In genomic region chr20:2839732-2840137, GRCh38 we compare ENCODE assay signal across 9 cellular contexts. TPM values are rescaled to one million over a fixed set of nuclear protein-coding genes. Genes with fewer than 3 reads are reported as not detected.
A peak's percentile ranks its signal among the peaks of the same experiment; 100 is the strongest.
DNase-seq lines count a peak whose midpoint lies in the region; ATAC-seq, FAIRE-seq and TF ChIP-seq lines count a peak whose summit lies in the region.
"Had no signal": no experiment of that assay in that cellular context is flagged by ENCODE, and none has a peak within 500 bp of the region (broad histone marks: within the 10 kb centered on the region; RNA-seq: fewer than 3 reads in every experiment).

No MANE protein-coding gene starts in this region.

- H3K27me3 Mint-ChIP-seq in activated naive CD8-positive, alpha-beta T cell treated with anti-CD3 and anti-CD28 coated beads, Interleukin-2, amount 10 ng/mL, durations not matched to agents 7 days and 5 days: no peaks in the 10 kb centered on the region

- H3K27ac ChIP-seq in HepG2 (ENCODE audit: extremely low read length, insufficient read depth, low read length): no peak overlapping the region
- H3K27ac ChIP-seq in suprapubic skin: peak overlapping the region; percentile 86

- no peak for TF ChIP-seq CTCF in HepG2 (CRISPR knock-in tag; IDR thresholded peaks at IDR 0.05)
- TF ChIP-seq CTCF in suprapubic skin (IDR thresholded peaks at IDR 0.05): no peak

- TF ChIP-seq POLR2A in HepG2 (IDR thresholded peaks at IDR 0.05; ENCODE audit: insufficient read depth in 1 of 2, low read depth in 2 of 2, low read length in 2 of 2) (no peak), suprapubic skin (IDR thresholded peaks at IDR 0.05) (no peak)

- peak overlapping the region; percentile 77 for H3K4me2 ChIP-seq in HepG2 (ENCODE audit: low read depth, low read length)

- no peak for TF ChIP-seq RAD21 in HepG2 (CRISPR knock-in tag; IDR thresholded peaks at IDR 0.05)

- no peak for FAIRE-seq in HepG2 (lab: Jason Lieb, UNC)

- peaks cover 16% of the 10 kb centered on the region for H3K4me1 Mint-ChIP-seq in activated naive CD8-positive, alpha-beta T cell treated with anti-CD3 and anti-CD28 coated beads, Interleukin-2, amount 10 ng/mL, durations not matched to agents 7 days and 5 days

- BruUV-seq in HepG2 (replicated peaks; lab: Mats Ljungman, UMichigan): no TSS peak

- intact Hi-C loops in HepG2 (cut with micrococcal nuclease; ENCODE audit: unreplicated experiment): no loop called here

- peak overlapping the region; percentile 88 for H3K9ac ChIP-seq in HepG2 (ENCODE audit: insufficient read depth, low read depth, low read length)

- in situ Hi-C loops in HepG2 (cut with HindIII; ENCODE audit: extremely low pct_ligation_motif_present, low pct_unique_long_range_greater_than_20kb): loop anchor here (10.0 kb wide), 1 partner anchor 85 kb away; no protein-coding TSS in a partner anchor

- ATAC-seq in activated CD4-positive, CD25-positive, alpha-beta regulatory T cell treated with anti-CD3 and anti-CD28 coated beads, Interleukin-2, amount 50 U/mL, for 24 hours: no peak
- no peak for ATAC-seq in activated naive CD8-positive, alpha-beta T cell treated with anti-CD3 and anti-CD28 coated beads, Interleukin-2, amount 10 ng/mL, durations not matched to agents 7 days and 5 days (ENCODE audit: low read depth)
- ATAC-seq in HepG2: no peak
- no peak for ATAC-seq in GM19452 (IDR thresholded peaks at IDR 0.05; ENCODE audit: unreplicated experiment)

- DNase-seq in activated CD4-positive, CD25-positive, alpha-beta regulatory T cell treated with anti-CD3 and anti-CD28 coated beads, Interleukin-2, amount 50 U/mL, for 72 hours: peak; percentile 42
- DNase-seq in activated naive CD8-positive, alpha-beta T cell treated with anti-CD3 and anti-CD28 coated beads, Interleukin-2, amount 10 ng/mL, durations not matched to agents 7 days and 5 days: no peak
- DNase-seq in HepG2 (ENCODE audit: low spot score) (no peak), suprapubic skin (ENCODE audit: low spot score in 2 of 2) (no peak), SKM-1 (lab: John Stamatoyannopoulos, UW; ENCODE audit: unreplicated experiment) (no peak), NCI-H2171 (lab: John Stamatoyannopoulos, UW) (no peak)

- peaks cover 40% of the 10 kb centered on the region for H3K4me1 ChIP-seq in HepG2 (ENCODE audit: insufficient read depth, low read length)
- peaks cover 20% of the 10 kb centered on the region for H3K4me1 ChIP-seq in suprapubic skin

- H3K4me3 Mint-ChIP-seq in activated naive CD8-positive, alpha-beta T cell treated with anti-CD3 and anti-CD28 coated beads, Interleukin-2, amount 10 ng/mL, durations not matched to agents 7 days and 5 days: peak overlapping the region; percentile 46

- POLR2A ChIA-PET in activated naive CD8-positive, alpha-beta T cell treated with anti-CD3 and anti-CD28 coated beads, Interleukin-2, amount 10 ng/mL, durations not matched to agents 7 days and 5 days (lab: Charles Lee): interaction anchor here (0.6 to 2.4 kb wide), 7 partner anchors 10 to 187 kb away, joined by 3 to 15 read pairs (median 7); partner anchors contain the start of genes NOP56 and PTPRA
- POLR2A ChIA-PET in HepG2 (lab: Yijun Ruan, JAX): interaction anchor here (1.0 to 1.9 kb wide), 7 partner anchors 9 to 206 kb away, joined by 3 to 12 read pairs (median 6); partner anchors contain the start of genes MRPS26 and PTPRA

- no peaks in the 10 kb centered on the region; a peak in 1 of 5 replicates for H3K27me3 ChIP-seq in HepG2 (ENCODE audit: control insufficient read depth in 1 of 2, insufficient read depth in 2 of 2, low read length in 2 of 2)
- H3K27me3 ChIP-seq in suprapubic skin: no peaks in the 10 kb centered on the region

- H3K4me3 ChIP-seq in HepG2 (replicated peaks in 1 of 3; ENCODE audit: insufficient read depth in 1 of 3, low read depth in 2 of 3, low read length in 3 of 3) (peak overlapping the region; percentile 71 to 97 (median 74)), suprapubic skin (peak overlapping the region; percentile 96)

- H3K9me3 Mint-ChIP-seq in activated naive CD8-positive, alpha-beta T cell treated with anti-CD3 and anti-CD28 coated beads, Interleukin-2, amount 10 ng/mL, durations not matched to agents 7 days and 5 days: no peaks in the 10 kb centered on the region

- H3K79me2 ChIP-seq in HepG2 (ENCODE audit: insufficient read depth, low read length): peaks cover 8% of the 10 kb centered on the region

- H3K27ac Mint-ChIP-seq in activated naive CD8-positive, alpha-beta T cell treated with anti-CD3 and anti-CD28 coated beads, Interleukin-2, amount 10 ng/mL, durations not matched to agents 7 days and 5 days: peak overlapping the region; percentile 83

- H3K36me3 Mint-ChIP-seq in activated naive CD8-positive, alpha-beta T cell treated with anti-CD3 and anti-CD28 coated beads, Interleukin-2, amount 10 ng/mL, durations not matched to agents 7 days and 5 days: peaks cover 15% of the 10 kb centered on the region

- no peaks in the 10 kb centered on the region for H4K20me1 ChIP-seq in HepG2 (ENCODE audit: insufficient read depth, low read length)

- no peak for TF ChIP-seq EP300 in HepG2 (IDR thresholded peaks at IDR 0.05; ENCODE audit: low read depth in 2 of 2, low read length in 2 of 2)
- no peak for TF ChIP-seq EP300 in HepG2 (CRISPR knock-in tag; IDR thresholded peaks at IDR 0.05; ENCODE audit: borderline replicate concordance)
- no peak for TF ChIP-seq EP300 in suprapubic skin (IDR thresholded peaks at IDR 0.05)

- H3K9me3 ChIP-seq in HepG2 (ENCODE audit: low read length) (no peaks in the 10 kb centered on the region), suprapubic skin (no peaks in the 10 kb centered on the region)

- CTCF ChIA-PET in HepG2 (lab: Yijun Ruan, JAX; ENCODE audit: low intra/inter-chr PET ratio, low total read pairs): no interaction called here

- WGBS in HepG2 (ENCODE audit: low lambda C conversion rate): 95% methylated on average over 21 of the region's 21 CpGs
- 82% methylated on average over 16 of the region's 21 CpGs for WGBS in suprapubic skin

- no peak overlapping the region for H2AFZ ChIP-seq in HepG2 (ENCODE audit: low read length)

- H3K36me3 ChIP-seq in HepG2 (replicated peaks in 1 of 2; ENCODE audit: control insufficient read depth in 1 of 2, insufficient read depth in 2 of 2, low read length in 2 of 2) (peaks cover 4 to 11% of the 10 kb centered on the region in 2 experiments; a peak in 3 of 5 replicates), suprapubic skin (peaks cover 12% of the 10 kb centered on the region)

RNA-seq across cellular contexts. Expression of gene PCED1A, which starts 0.7 kb away (rescaled TPM):
- total RNA-seq in activated naive CD8-positive, alpha-beta T cell treated with anti-CD3 and anti-CD28 coated beads, Interleukin-2, amount 10 ng/mL, durations not matched to agents 7 days and 5 days: 10 to 100 TPM; 39.9 to 43.3 TPM
- total RNA-seq in HepG2 (2016; rRNA removed; fragmentation: Illumina TruSeq; extraction: Trizol) (12.6 and 40.1 TPM in 2 replicates), suprapubic skin (10 to 100 TPM in 3 of 4 donors, 1 to 10 TPM in 1; 8.0 to 31.1 (median 19.4) TPM)
- total RNA-seq in HepG2 (2016; cell fraction: cytosol; rRNA removed; fragmentation: Illumina TruSeq; extraction: Trizol; ENCODE audit: low read depth): 15.8 and 19.1 TPM in 2 replicates
- 12.7 and 43.6 TPM in 2 replicates for total RNA-seq in HepG2 (2016; cell fraction: insoluble cytoplasmic fraction; rRNA removed; fragmentation: Illumina TruSeq; extraction: Trizol)
- total RNA-seq in HepG2 (2016; cell fraction: membrane; rRNA removed; fragmentation: Illumina TruSeq; extraction: Trizol): 25.5 and 30.3 TPM in 2 replicates
- total RNA-seq in HepG2 (2016; cell fraction: nucleus; rRNA removed; fragmentation: Illumina TruSeq; extraction: Trizol): 50.5 and 56.6 TPM in 2 replicates
- 84.2 and 92.3 TPM in 2 replicates for polyA plus RNA-seq in HepG2 (2011; rRNA removed)
- polyA plus RNA-seq in HepG2 (2011; cell fraction: cytosol; rRNA removed): 34.6 and 52.7 TPM in 2 replicates
- 548 and 651 TPM in 2 replicates for polyA plus RNA-seq in HepG2 (2011; cell fraction: nucleus; rRNA removed)
- polyA plus RNA-seq in HepG2 (2012): 37.5 and 47.0 TPM in 2 replicates
- polyA plus RNA-seq in HepG2 (2016; cell fraction: cytosol; fragmentation: Illumina TruSeq; extraction: Trizol; ENCODE audit: low read depth): 15.4 and 16.6 TPM in 2 replicates
- polyA plus RNA-seq in HepG2 (2016; cell fraction: insoluble cytoplasmic fraction; fragmentation: Illumina TruSeq; extraction: Trizol; ENCODE audit: low read depth): 13.1 and 14.6 TPM in 2 replicates
- polyA plus RNA-seq in HepG2 (2016; cell fraction: membrane; fragmentation: Illumina TruSeq; extraction: Trizol; ENCODE audit: low read depth): 23.9 and 27.4 TPM in 2 replicates
- polyA plus RNA-seq in HepG2 (2016; cell fraction: nucleus; fragmentation: Illumina TruSeq; extraction: Trizol; ENCODE audit: insufficient read depth, low read depth): 129 TPM in 2 replicates
- polyA minus RNA-seq in HepG2 (2011; rRNA and poly(A)+ RNA removed; ENCODE audit: low replicate concordance): 12.5 and 33.7 TPM in 2 replicates
- polyA minus RNA-seq in HepG2 (2011; cell fraction: cytosol; rRNA and poly(A)+ RNA removed): 9.0 and 9.2 TPM in 2 replicates
- 45.2 and 51.7 TPM in 2 replicates for polyA minus RNA-seq in HepG2 (2011; cell fraction: nucleus; rRNA and poly(A)+ RNA removed)

RNA-seq across cellular contexts. Expression of gene VPS16, which starts 0.8 kb away (rescaled TPM):
- total RNA-seq in activated naive CD8-positive, alpha-beta T cell treated with anti-CD3 and anti-CD28 coated beads, Interleukin-2, amount 10 ng/mL, durations not matched to agents 7 days and 5 days: 10 to 100 TPM; 54.6 to 56.7 TPM
- total RNA-seq in HepG2 (2016; rRNA removed; fragmentation: Illumina TruSeq; extraction: Trizol): 27.6 and 35.4 TPM in 2 replicates
- 5.8 and 7.1 TPM in 2 replicates for total RNA-seq in HepG2 (2016; cell fraction: cytosol; rRNA removed; fragmentation: Illumina TruSeq; extraction: Trizol; ENCODE audit: low read depth)
- 28.5 and 36.0 TPM in 2 replicates for total RNA-seq in HepG2 (2016; cell fraction: insoluble cytoplasmic fraction; rRNA removed; fragmentation: Illumina TruSeq; extraction: Trizol)
- total RNA-seq in HepG2 (2016; cell fraction: membrane; rRNA removed; fragmentation: Illumina TruSeq; extraction: Trizol): 7.1 and 7.2 TPM in 2 replicates
- total RNA-seq in HepG2 (2016; cell fraction: nucleus; rRNA removed; fragmentation: Illumina TruSeq; extraction: Trizol): 36.6 and 39.6 TPM in 2 replicates
- 34.2 and 44.0 TPM in 2 replicates for polyA plus RNA-seq in HepG2 (2011; rRNA removed)
- 21.5 and 23.3 TPM in 2 replicates for polyA plus RNA-seq in HepG2 (2011; cell fraction: cytosol; rRNA removed)
- polyA plus RNA-seq in HepG2 (2011; cell fraction: nucleus; rRNA removed): 216 and 253 TPM in 2 replicates
- 26.0 and 31.8 TPM in 2 replicates for polyA plus RNA-seq in HepG2 (2012)
- polyA plus RNA-seq in HepG2 (2016; cell fraction: cytosol; fragmentation: Illumina TruSeq; extraction: Trizol; ENCODE audit: low read depth): 3.7 and 4.5 TPM in 2 replicates
- 22.7 and 23.3 TPM in 2 replicates for polyA plus RNA-seq in HepG2 (2016; cell fraction: insoluble cytoplasmic fraction; fragmentation: Illumina TruSeq; extraction: Trizol; ENCODE audit: low read depth)
- polyA plus RNA-seq in HepG2 (2016; cell fraction: membrane; fragmentation: Illumina TruSeq; extraction: Trizol; ENCODE audit: low read depth): 4.4 and 5.8 TPM in 2 replicates
- 85.0 and 94.6 TPM in 2 replicates for polyA plus RNA-seq in HepG2 (2016; cell fraction: nucleus; fragmentation: Illumina TruSeq; extraction: Trizol; ENCODE audit: insufficient read depth, low read depth)
- polyA minus RNA-seq in HepG2 (2011; rRNA and poly(A)+ RNA removed; ENCODE audit: low replicate concordance): 26.6 and 68.4 TPM in 2 replicates
- 14.9 and 18.9 TPM in 2 replicates for polyA minus RNA-seq in HepG2 (2011; cell fraction: cytosol; rRNA and poly(A)+ RNA removed)
- 34.0 and 43.6 TPM in 2 replicates for polyA minus RNA-seq in HepG2 (2011; cell fraction: nucleus; rRNA and poly(A)+ RNA removed)
- 10 to 100 TPM; 35.7 to 37.4 (median 36.1) TPM for total RNA-seq in suprapubic skin

RNA-seq across cellular contexts. Expression of gene TMEM239, which starts 23.6 kb away (rescaled TPM):
- total RNA-seq in activated naive CD8-positive, alpha-beta T cell treated with anti-CD3 and anti-CD28 coated beads, Interleukin-2, amount 10 ng/mL, durations not matched to agents 7 days and 5 days: not detected
- total RNA-seq in HepG2 (2016; rRNA removed; fragmentation: Illumina TruSeq; extraction: Trizol): not detected in 2 replicates
- total RNA-seq in HepG2 (2016; cell fraction: cytosol; rRNA removed; fragmentation: Illumina TruSeq; extraction: Trizol; ENCODE audit: low read depth): not detected in 2 replicates
- not detected in 2 replicates for total RNA-seq in HepG2 (2016; cell fraction: insoluble cytoplasmic fraction; rRNA removed; fragmentation: Illumina TruSeq; extraction: Trizol)
- total RNA-seq in HepG2 (2016; cell fraction: membrane; rRNA removed; fragmentation: Illumina TruSeq; extraction: Trizol): not detected in 2 replicates
- total RNA-seq in HepG2 (2016; cell fraction: nucleus; rRNA removed; fragmentation: Illumina TruSeq; extraction: Trizol): not detected in 2 replicates
- not detected in 2 replicates for polyA plus RNA-seq in HepG2 (2011; rRNA removed)
- polyA plus RNA-seq in HepG2 (2011; cell fraction: cytosol; rRNA removed): not detected in 2 replicates
- polyA plus RNA-seq in HepG2 (2011; cell fraction: nucleus; rRNA removed): not detected in 2 replicates
- polyA plus RNA-seq in HepG2 (2012): not detected in 2 replicates
- polyA plus RNA-seq in HepG2 (2016; cell fraction: cytosol; fragmentation: Illumina TruSeq; extraction: Trizol; ENCODE audit: low read depth): not detected in 2 replicates
- not detected in 2 replicates for polyA plus RNA-seq in HepG2 (2016; cell fraction: insoluble cytoplasmic fraction; fragmentation: Illumina TruSeq; extraction: Trizol; ENCODE audit: low read depth)
- not detected in 2 replicates for polyA plus RNA-seq in HepG2 (2016; cell fraction: membrane; fragmentation: Illumina TruSeq; extraction: Trizol; ENCODE audit: low read depth)
- polyA plus RNA-seq in HepG2 (2016; cell fraction: nucleus; fragmentation: Illumina TruSeq; extraction: Trizol; ENCODE audit: insufficient read depth, low read depth): not detected in 2 replicates
- not detected in 2 replicates for polyA minus RNA-seq in HepG2 (2011; rRNA and poly(A)+ RNA removed; ENCODE audit: low replicate concordance)
- not detected in 2 replicates for polyA minus RNA-seq in HepG2 (2011; cell fraction: cytosol; rRNA and poly(A)+ RNA removed)
- polyA minus RNA-seq in HepG2 (2011; cell fraction: nucleus; rRNA and poly(A)+ RNA removed): not detected in 2 replicates
- 1 to 10 TPM in 1 of 4 donors, not detected in 3; 2.8 TPM for total RNA-seq in suprapubic skin
- total RNA-seq: renal cortical epithelial cell had no signal

RNA-seq across cellular contexts. Expression of gene C20orf141, which starts 24.9 kb away (rescaled TPM):
- total RNA-seq in activated naive CD8-positive, alpha-beta T cell treated with anti-CD3 and anti-CD28 coated beads, Interleukin-2, amount 10 ng/mL, durations not matched to agents 7 days and 5 days: not detected
- total RNA-seq in HepG2 (2016; rRNA removed; fragmentation: Illumina TruSeq; extraction: Trizol) (not detected in 2 replicates), suprapubic skin (not detected)
- not detected in 2 replicates for total RNA-seq in HepG2 (2016; cell fraction: cytosol; rRNA removed; fragmentation: Illumina TruSeq; extraction: Trizol; ENCODE audit: low read depth)
- total RNA-seq in HepG2 (2016; cell fraction: insoluble cytoplasmic fraction; rRNA removed; fragmentation: Illumina TruSeq; extraction: Trizol): not detected in 2 replicates
- total RNA-seq in HepG2 (2016; cell fraction: membrane; rRNA removed; fragmentation: Illumina TruSeq; extraction: Trizol): not detected in 2 replicates
- not detected in 2 replicates for total RNA-seq in HepG2 (2016; cell fraction: nucleus; rRNA removed; fragmentation: Illumina TruSeq; extraction: Trizol)
- not detected in 2 replicates for polyA plus RNA-seq in HepG2 (2011; rRNA removed)
- polyA plus RNA-seq in HepG2 (2011; cell fraction: cytosol; rRNA removed): not detected in 2 replicates
- polyA plus RNA-seq in HepG2 (2011; cell fraction: nucleus; rRNA removed): not detected in 2 replicates
- polyA plus RNA-seq in HepG2 (2012): not detected in 2 replicates
- polyA plus RNA-seq in HepG2 (2016; cell fraction: cytosol; fragmentation: Illumina TruSeq; extraction: Trizol; ENCODE audit: low read depth): not detected in 2 replicates
- not detected in 2 replicates for polyA plus RNA-seq in HepG2 (2016; cell fraction: insoluble cytoplasmic fraction; fragmentation: Illumina TruSeq; extraction: Trizol; ENCODE audit: low read depth)
- polyA plus RNA-seq in HepG2 (2016; cell fraction: membrane; fragmentation: Illumina TruSeq; extraction: Trizol; ENCODE audit: low read depth): not detected in 2 replicates
- not detected in 2 replicates for polyA plus RNA-seq in HepG2 (2016; cell fraction: nucleus; fragmentation: Illumina TruSeq; extraction: Trizol; ENCODE audit: insufficient read depth, low read depth)
- not detected in 2 replicates for polyA minus RNA-seq in HepG2 (2011; rRNA and poly(A)+ RNA removed; ENCODE audit: low replicate concordance)
- not detected in 2 replicates for polyA minus RNA-seq in HepG2 (2011; cell fraction: cytosol; rRNA and poly(A)+ RNA removed)
- not detected in 2 replicates for polyA minus RNA-seq in HepG2 (2011; cell fraction: nucleus; rRNA and poly(A)+ RNA removed)
- total RNA-seq: renal cortical epithelial cell had no signal

RNA-seq across cellular contexts. Expression of gene PTPRA, which starts 33.5 kb away (rescaled TPM):
- 10 to 100 TPM; 68.1 to 68.8 TPM for total RNA-seq in activated naive CD8-positive, alpha-beta T cell treated with anti-CD3 and anti-CD28 coated beads, Interleukin-2, amount 10 ng/mL, durations not matched to agents 7 days and 5 days
- total RNA-seq in HepG2 (2016; rRNA removed; fragmentation: Illumina TruSeq; extraction: Trizol) (43.7 and 47.2 TPM in 2 replicates), suprapubic skin (10 to 100 TPM; 47.7 to 83.0 (median 73.4) TPM)
- 75.0 and 92.4 TPM in 2 replicates for total RNA-seq in HepG2 (2016; cell fraction: cytosol; rRNA removed; fragmentation: Illumina TruSeq; extraction: Trizol; ENCODE audit: low read depth)
- total RNA-seq in HepG2 (2016; cell fraction: insoluble cytoplasmic fraction; rRNA removed; fragmentation: Illumina TruSeq; extraction: Trizol): 36.6 and 48.6 TPM in 2 replicates
- 68.2 and 69.6 TPM in 2 replicates for total RNA-seq in HepG2 (2016; cell fraction: membrane; rRNA removed; fragmentation: Illumina TruSeq; extraction: Trizol)
- total RNA-seq in HepG2 (2016; cell fraction: nucleus; rRNA removed; fragmentation: Illumina TruSeq; extraction: Trizol): 49.3 and 53.4 TPM in 2 replicates
- polyA plus RNA-seq in HepG2 (2011; rRNA removed): 107 and 127 TPM in 2 replicates
- 69.7 and 102 TPM in 2 replicates for polyA plus RNA-seq in HepG2 (2011; cell fraction: cytosol; rRNA removed)
- 65.1 and 68.2 TPM in 2 replicates for polyA plus RNA-seq in HepG2 (2011; cell fraction: nucleus; rRNA removed)
- polyA plus RNA-seq in HepG2 (2012): 67.3 and 73.2 TPM in 2 replicates
- 23.1 and 26.7 TPM in 2 replicates for polyA plus RNA-seq in HepG2 (2016; cell fraction: cytosol; fragmentation: Illumina TruSeq; extraction: Trizol; ENCODE audit: low read depth)
- polyA plus RNA-seq in HepG2 (2016; cell fraction: insoluble cytoplasmic fraction; fragmentation: Illumina TruSeq; extraction: Trizol; ENCODE audit: low read depth): 56.2 and 64.8 TPM in 2 replicates
- 68.7 and 72.2 TPM in 2 replicates for polyA plus RNA-seq in HepG2 (2016; cell fraction: membrane; fragmentation: Illumina TruSeq; extraction: Trizol; ENCODE audit: low read depth)
- 100 and 102 TPM in 2 replicates for polyA plus RNA-seq in HepG2 (2016; cell fraction: nucleus; fragmentation: Illumina TruSeq; extraction: Trizol; ENCODE audit: insufficient read depth, low read depth)
- 22.9 and 71.1 TPM in 2 replicates for polyA minus RNA-seq in HepG2 (2011; rRNA and poly(A)+ RNA removed; ENCODE audit: low replicate concordance)
- polyA minus RNA-seq in HepG2 (2011; cell fraction: cytosol; rRNA and poly(A)+ RNA removed): 48.3 and 52.0 TPM in 2 replicates
- polyA minus RNA-seq in HepG2 (2011; cell fraction: nucleus; rRNA and poly(A)+ RNA removed): 49.8 and 61.4 TPM in 2 replicates
